In genomic region chr4:158775091-158775651, GRCh38 we compare ENCODE assay signal across 1 cellular context.
TF ChIP-seq lines count a peak whose summit lies in the region.

No MANE protein-coding gene starts in this region.

TF ChIP-seq in HEK293, 187 proteins besides CTCF, POLR2A, EP300 and RAD21 (continued from another document):
- peak; percentile 77 for TF ChIP-seq ZNF18 (tag by site-specific recombination; IDR thresholded peaks at IDR 0.05)
